ENCODE assay signal across 9 cellular contexts in genomic region chr14:55454264-55455151, GRCh38. TPM values are rescaled to one million over a fixed set of nuclear protein-coding genes. Genes with fewer than 3 reads are reported as not detected.
DNase-seq lines count a peak whose midpoint lies in the region; ATAC-seq and TF ChIP-seq lines count a peak whose summit lies in the region.
"Had no signal": no experiment of that assay in that cellular context is flagged by ENCODE, and none has a peak within 500 bp of the region (broad histone marks: within the 10 kb centered on the region; RNA-seq: fewer than 3 reads in every experiment).

No MANE protein-coding gene starts in this region.

- H3F3A ChIP-seq in MM.1S (ENCODE audit: insufficient read depth, low read length), result no peaks in the 10 kb centered on the region

- H2AFZ ChIP-seq in Karpas-422 (ENCODE audit: low read length) (no peak overlapping the region), MM.1S (ENCODE audit: low read length) (no peak overlapping the region)

- H3K4me1 ChIP-seq in colonic mucosa (peaks cover 5% of the 10 kb centered on the region), Karpas-422 (ENCODE audit: low read length) (peaks cover 19% of the 10 kb centered on the region), MM.1S (ENCODE audit: low read length) (no peaks in the 10 kb centered on the region)
- no peaks in the 10 kb centered on the region for H3K4me1 ChIP-seq in naive thymus-derived CD4-positive, alpha-beta T cell (ENCODE audit: control insufficient read depth in 2 of 2, insufficient read depth in 2 of 2, low read length in 2 of 2)

- H3K36me3 ChIP-seq in colonic mucosa, result no peaks in the 10 kb centered on the region
- H3K36me3 ChIP-seq in naive thymus-derived CD4-positive, alpha-beta T cell (ENCODE audit: control insufficient read depth in 2 of 3, insufficient read depth in 3 of 3, low read length in 3 of 3), result no peaks in the 10 kb centered on the region
- H3K36me3 ChIP-seq in Karpas-422 (ENCODE audit: insufficient read depth, low read length), result no peaks in the 10 kb centered on the region
- no peaks in the 10 kb centered on the region for H3K36me3 ChIP-seq in MM.1S (replicated peaks; ENCODE audit: insufficient read depth, low read length)

- peaks cover 0 to 6% (median 0%) of the 10 kb centered on the region in 7 donors for H3K4me1 Mint-ChIP-seq in naive thymus-derived CD4-positive, alpha-beta T cell

- peak; percentile 36 for ATAC-seq in naive thymus-derived CD4-positive, alpha-beta T cell
- ATAC-seq in HG03520 (IDR thresholded peaks at IDR 0.05; ENCODE audit: unreplicated experiment), result no peak

- H3K4me2 ChIP-seq in Karpas-422 (ENCODE audit: low read depth, low read length, poor library complexity, severe bottlenecking) (no peak overlapping the region), MM.1S (ENCODE audit: low read depth, low read length) (no peak overlapping the region)

- H3K27me3 ChIP-seq in colonic mucosa, result no peaks in the 10 kb centered on the region
- H3K27me3 ChIP-seq in naive thymus-derived CD4-positive, alpha-beta T cell (ENCODE audit: control insufficient read depth in 2 of 2, insufficient read depth in 2 of 2, low read length in 2 of 2), result no peaks in the 10 kb centered on the region
- H3K27me3 ChIP-seq in Karpas-422 (ENCODE audit: low read length), result no peaks in the 10 kb centered on the region
- H3K27me3 ChIP-seq in MM.1S (replicated peaks; ENCODE audit: insufficient read depth, low read length), result no peaks in the 10 kb centered on the region

- TF ChIP-seq CTCF in colonic mucosa (IDR thresholded peaks at IDR 0.05), result no peak
- TF ChIP-seq CTCF in MM.1S (IDR thresholded peaks at IDR 0.05; ENCODE audit: low read length), result no peak

- H3K36me3 Mint-ChIP-seq in naive thymus-derived CD4-positive, alpha-beta T cell, result no peaks in the 10 kb centered on the region

- H3K27me3 Mint-ChIP-seq in naive thymus-derived CD4-positive, alpha-beta T cell, result peaks cover 0 to 7% (median 5%) of the 10 kb centered on the region in 5 donors

- H3K9me3 ChIP-seq in colonic mucosa (no peaks in the 10 kb centered on the region), Karpas-422 (ENCODE audit: low read length) (no peaks in the 10 kb centered on the region), MM.1S (replicated peaks; ENCODE audit: insufficient read depth, low read length) (no peaks in the 10 kb centered on the region)
- peaks cover 0 to 3% (median 0%) of the 10 kb centered on the region in 3 experiments for H3K9me3 ChIP-seq in naive thymus-derived CD4-positive, alpha-beta T cell (ENCODE audit: control insufficient read depth in 2 of 3, low read length in 3 of 3)

- POLR2A ChIA-PET in naive thymus-derived CD4-positive, alpha-beta T cell (lab: Charles Lee), result no interaction called here

- peak overlapping the region in 1 of 2 donors; percentile 67 for H3K9ac ChIP-seq in colonic mucosa (ENCODE audit: low read depth in 2 of 2, low read length in 2 of 2)
- no peak overlapping the region for H3K9ac ChIP-seq in Karpas-422 (ENCODE audit: low read length)
- no peak overlapping the region for H3K9ac ChIP-seq in MM.1S (ENCODE audit: low read length)

- H3K79me2 ChIP-seq in Karpas-422 (ENCODE audit: low read length), result no peaks in the 10 kb centered on the region
- H3K79me2 ChIP-seq in MM.1S (ENCODE audit: low read length), result no peaks in the 10 kb centered on the region

- H3K9me2 ChIP-seq in Karpas-422 (replicated peaks; ENCODE audit: insufficient read depth, low read length), result no peaks in the 10 kb centered on the region
- H3K9me2 ChIP-seq in MM.1S (replicated peaks; ENCODE audit: insufficient read depth, low read length), result no peaks in the 10 kb centered on the region

- CTCF ChIA-PET in naive thymus-derived CD4-positive, alpha-beta T cell (lab: Charles Lee), result interaction anchor here (0.6 kb wide), 1 partner anchor 1031 kb away, joined by 3 read pairs; no protein-coding TSS in a partner anchor

- H3K27ac ChIP-seq in colonic mucosa (peak overlapping the region; percentile 75), Karpas-422 (ENCODE audit: low read length) (no peak overlapping the region), MM.1S (ENCODE audit: low read length) (no peak overlapping the region)
- H3K27ac ChIP-seq in naive thymus-derived CD4-positive, alpha-beta T cell (ENCODE audit: low read depth, low read length), result no peak overlapping the region
- H3K27ac ChIP-seq: 22Rv1 had no signal

- H4K20me1 ChIP-seq in Karpas-422 (ENCODE audit: insufficient read depth, low read depth, low read length), result no peaks in the 10 kb centered on the region
- H4K20me1 ChIP-seq in MM.1S (ENCODE audit: insufficient read depth, low read length), result no peaks in the 10 kb centered on the region

- no peak overlapping the region for H3K4me3 Mint-ChIP-seq in naive thymus-derived CD4-positive, alpha-beta T cell

- H3K9me3 Mint-ChIP-seq in naive thymus-derived CD4-positive, alpha-beta T cell, result peaks cover 0 to 6% (median 0%) of the 10 kb centered on the region in 11 donors

- H3K4me3 ChIP-seq in colonic mucosa (peak overlapping the region; percentile 9), Karpas-422 (ENCODE audit: low read length) (no peak overlapping the region), MM.1S (ENCODE audit: low read length) (no peak overlapping the region)
- no peak overlapping the region for H3K4me3 ChIP-seq in naive thymus-derived CD4-positive, alpha-beta T cell (ENCODE audit: low read length)

- intact Hi-C loops in colonic mucosa (cut with DNase I), result no loop called here
- intact Hi-C loops in naive thymus-derived CD4-positive, alpha-beta T cell (cut with micrococcal nuclease), result no loop called here

- DNase-seq in DMS 273 (lab: John Stamatoyannopoulos, UW; ENCODE audit: unreplicated experiment), result peak; percentile 70
- no peak for DNase-seq in DMS 273 treated with DMSO at 0.1 percent for 48 hours (lab: John Stamatoyannopoulos, UW)
- DNase-seq in NCI-H69 (lab: John Stamatoyannopoulos, UW), result peak; percentile 98
- DNase-seq in colonic mucosa, result peak; percentile 70
- no peak for DNase-seq in naive thymus-derived CD4-positive, alpha-beta T cell
- DNase-seq in Karpas-422, result no peak
- no peak for DNase-seq in MM.1S

- no peak overlapping the region for H3K27ac Mint-ChIP-seq in naive thymus-derived CD4-positive, alpha-beta T cell

RNA-seq across cellular contexts. Expression of gene TBPL2, which starts 14.1 kb away (rescaled TPM):
- total RNA-seq in colonic mucosa, result under 1 TPM in 1 of 2 donors, not detected in 1; 0.12 TPM
- total RNA-seq in naive thymus-derived CD4-positive, alpha-beta T cell, result not detected
- not detected for polyA plus RNA-seq in naive thymus-derived CD4-positive, alpha-beta T cell
- total RNA-seq in Karpas-422 (2014; rRNA removed; shearing (Covaris generic); ENCODE audit: low replicate concordance), result not detected in 2 replicates

RNA-seq across cellular contexts. Expression of gene ATG14, which starts 42.9 kb away (rescaled TPM):
- total RNA-seq in colonic mucosa, result 1 to 10 TPM; 5.4 to 7.2 TPM
- total RNA-seq in naive thymus-derived CD4-positive, alpha-beta T cell, result 10 to 100 TPM in 4 of 5 experiments, 1 to 10 TPM in 1; 7.8 to 19.6 (median 18.8) TPM
- polyA plus RNA-seq in naive thymus-derived CD4-positive, alpha-beta T cell, result 1 to 10 TPM; 5.0 to 8.0 TPM
- 12.6 and 13.2 TPM in 2 replicates for total RNA-seq in Karpas-422 (2014; rRNA removed; shearing (Covaris generic); ENCODE audit: low replicate concordance)

Comparison
In these comparisons a context has a peak if more than half of its experiments do, and no peak if none do; other contexts are left out.
1. DNase-seq: peak in DMS 273 (single experiment), NCI-H69 (single experiment) and colonic mucosa (single experiment); none in DMS 273 treated with DMSO at 0.1 percent for 48 hours (single experiment), naive thymus-derived CD4-positive, alpha-beta T cell (0 of 9), Karpas-422 (single experiment) and MM.1S (single experiment).